2 cellular contexts compared by ENCODE assay signal in the genomic region with DNA sequence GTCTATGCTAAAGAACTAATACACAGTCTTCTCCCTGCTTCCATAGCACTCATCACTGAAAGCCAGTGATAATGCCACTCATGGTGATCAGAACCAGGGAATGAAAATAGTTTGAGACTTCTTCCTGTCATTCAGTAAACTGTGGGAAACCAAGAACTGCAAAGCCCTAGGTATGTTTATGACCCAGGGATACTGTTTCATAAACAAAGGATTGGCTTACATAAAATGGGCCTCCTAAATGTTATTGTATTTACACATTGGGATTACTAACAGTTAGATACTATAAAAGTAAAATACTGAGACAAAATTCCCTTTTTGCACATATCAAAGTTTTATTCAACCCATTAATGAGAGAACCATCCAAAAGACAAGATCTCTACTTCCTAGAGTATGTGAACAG.
TF ChIP-seq lines count a peak whose summit lies in the region.

No MANE protein-coding gene starts in this region.

TF ChIP-seq in IMR-90, 13 proteins besides CTCF, POLR2A, EP300 and RAD21:
- no peak for TF ChIP-seq MXI1 (IDR thresholded peaks at IDR 0.05; ENCODE audit: borderline replicate concordance, low read depth, low read length)
- TF ChIP-seq, protein P1, sequence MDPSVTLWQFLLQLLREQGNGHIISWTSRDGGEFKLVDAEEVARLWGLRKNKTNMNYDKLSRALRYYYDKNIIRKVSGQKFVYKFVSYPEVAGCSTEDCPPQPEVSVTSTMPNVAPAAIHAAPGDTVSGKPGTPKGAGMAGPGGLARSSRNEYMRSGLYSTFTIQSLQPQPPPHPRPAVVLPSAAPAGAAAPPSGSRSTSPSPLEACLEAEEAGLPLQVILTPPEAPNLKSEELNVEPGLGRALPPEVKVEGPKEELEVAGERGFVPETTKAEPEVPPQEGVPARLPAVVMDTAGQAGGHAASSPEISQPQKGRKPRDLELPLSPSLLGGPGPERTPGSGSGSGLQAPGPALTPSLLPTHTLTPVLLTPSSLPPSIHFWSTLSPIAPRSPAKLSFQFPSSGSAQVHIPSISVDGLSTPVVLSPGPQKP (IDR thresholded peaks at IDR 0.05; ENCODE audit: borderline replicate concordance, low read depth, low read length) = no peak
- no peak for TF ChIP-seq SMC3 (IDR thresholded peaks at IDR 0.05; ENCODE audit: low read depth, low read length)
- no peak for TF ChIP-seq FOS (IDR thresholded peaks at IDR 0.05; ENCODE audit: low read depth, low read length)
- no peak for TF ChIP-seq RFX5 (IDR thresholded peaks at IDR 0.05; ENCODE audit: low read depth, low read length)
- TF ChIP-seq RCOR1 (IDR thresholded peaks at IDR 0.05; ENCODE audit: insufficient replicate concordance, low read length) = no peak
- TF ChIP-seq MAFK (IDR thresholded peaks at IDR 0.05; ENCODE audit: low read depth, low read length) = no peak
- TF ChIP-seq, protein P2, sequence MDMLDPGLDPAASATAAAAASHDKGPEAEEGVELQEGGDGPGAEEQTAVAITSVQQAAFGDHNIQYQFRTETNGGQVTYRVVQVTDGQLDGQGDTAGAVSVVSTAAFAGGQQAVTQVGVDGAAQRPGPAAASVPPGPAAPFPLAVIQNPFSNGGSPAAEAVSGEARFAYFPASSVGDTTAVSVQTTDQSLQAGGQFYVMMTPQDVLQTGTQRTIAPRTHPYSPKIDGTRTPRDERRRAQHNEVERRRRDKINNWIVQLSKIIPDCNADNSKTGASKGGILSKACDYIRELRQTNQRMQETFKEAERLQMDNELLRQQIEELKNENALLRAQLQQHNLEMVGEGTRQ (IDR thresholded peaks at IDR 0.05; ENCODE audit: low read depth, low read length) = no peak
- no peak for TF ChIP-seq CEBPB (IDR thresholded peaks at IDR 0.05; ENCODE audit: low read depth, low read length)
- TF ChIP-seq CHD1 (IDR thresholded peaks at IDR 0.05; ENCODE audit: low read depth, low read length) = no peak
- no peak for TF ChIP-seq BHLHE40 (IDR thresholded peaks at IDR 0.05; ENCODE audit: low read depth, low read length)
- TF ChIP-seq MAZ (IDR thresholded peaks at IDR 0.05; ENCODE audit: borderline replicate concordance, low read depth, low read length) = no peak
- no peak for TF ChIP-seq NFE2L2 (IDR thresholded peaks at IDR 0.05; ENCODE audit: low read depth, low read length)
TF ChIP-seq in IMR-90: peak in this region for 0.

TF ChIP-seq in K562, 482 proteins besides CTCF, POLR2A, EP300 and RAD21:
- TF ChIP-seq SAFB2 (IDR thresholded peaks at IDR 0.05; ENCODE audit: borderline replicate concordance, low read depth, low read length, severe bottlenecking) = no peak
- TF ChIP-seq PTRF (tag; IDR thresholded peaks at IDR 0.05) = no peak
- TF ChIP-seq, protein P3, sequence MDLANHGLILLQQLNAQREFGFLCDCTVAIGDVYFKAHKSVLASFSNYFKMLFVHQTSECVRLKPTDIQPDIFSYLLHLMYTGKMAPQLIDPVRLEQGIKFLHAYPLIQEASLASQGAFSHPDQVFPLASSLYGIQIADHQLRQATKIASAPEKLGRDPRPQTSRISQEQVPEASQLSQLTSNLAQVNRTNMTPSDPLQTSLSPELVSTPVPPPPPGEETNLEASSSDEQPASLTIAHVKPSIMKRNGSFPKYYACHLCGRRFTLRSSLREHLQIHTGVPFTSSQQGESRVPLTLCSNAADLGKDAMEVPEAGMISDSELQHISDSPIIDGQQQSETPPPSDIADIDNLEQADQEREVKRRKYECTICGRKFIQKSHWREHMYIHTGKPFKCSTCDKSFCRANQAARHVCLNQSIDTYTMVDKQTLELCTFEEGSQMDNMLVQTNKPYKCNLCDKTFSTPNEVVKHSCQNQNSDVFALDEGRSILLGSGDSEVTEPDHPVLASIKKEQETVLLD (IDR thresholded peaks at IDR 0.05) = no peak
- TF ChIP-seq MBD2 (IDR thresholded peaks at IDR 0.05; ENCODE audit: borderline replicate concordance, low read depth) = no peak
- TF ChIP-seq PURB (CRISPR knock-in tag; IDR thresholded peaks at IDR 0.05; ENCODE audit: low read depth) = no peak
- no peak for TF ChIP-seq ETV6 (IDR thresholded peaks at IDR 0.05; ENCODE audit: borderline replicate concordance in 1 of 2, low read depth in 2 of 2, low read length in 1 of 2)
- no peak for TF ChIP-seq ETV6 (CRISPR knock-in tag; IDR thresholded peaks at IDR 0.05; ENCODE audit: borderline replicate concordance)
- no peak for TF ChIP-seq CBX1 (IDR thresholded peaks at IDR 0.05; ENCODE audit: low read depth)
- no peak for TF ChIP-seq RB1 (IDR thresholded peaks at IDR 0.05; ENCODE audit: low read depth)
- no peak for TF ChIP-seq RBM17 (IDR thresholded peaks at IDR 0.05; ENCODE audit: borderline replicate concordance, low read depth, low read length)
- no peak for TF ChIP-seq ZNF696 (CRISPR knock-in tag; conservative IDR thresholded peaks at IDR 0.05)
- TF ChIP-seq TCF7 (IDR thresholded peaks at IDR 0.05; ENCODE audit: borderline replicate concordance) = no peak
- TF ChIP-seq ZNF695 (CRISPR knock-in tag; IDR thresholded peaks at IDR 0.05) = no peak
- TF ChIP-seq, protein P4, sequence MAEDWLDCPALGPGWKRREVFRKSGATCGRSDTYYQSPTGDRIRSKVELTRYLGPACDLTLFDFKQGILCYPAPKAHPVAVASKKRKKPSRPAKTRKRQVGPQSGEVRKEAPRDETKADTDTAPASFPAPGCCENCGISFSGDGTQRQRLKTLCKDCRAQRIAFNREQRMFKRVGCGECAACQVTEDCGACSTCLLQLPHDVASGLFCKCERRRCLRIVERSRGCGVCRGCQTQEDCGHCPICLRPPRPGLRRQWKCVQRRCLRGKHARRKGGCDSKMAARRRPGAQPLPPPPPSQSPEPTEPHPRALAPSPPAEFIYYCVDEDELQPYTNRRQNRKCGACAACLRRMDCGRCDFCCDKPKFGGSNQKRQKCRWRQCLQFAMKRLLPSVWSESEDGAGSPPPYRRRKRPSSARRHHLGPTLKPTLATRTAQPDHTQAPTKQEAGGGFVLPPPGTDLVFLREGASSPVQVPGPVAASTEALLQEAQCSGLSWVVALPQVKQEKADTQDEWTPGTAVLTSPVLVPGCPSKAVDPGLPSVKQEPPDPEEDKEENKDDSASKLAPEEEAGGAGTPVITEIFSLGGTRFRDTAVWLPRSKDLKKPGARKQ (CRISPR knock-in tag; IDR thresholded peaks at IDR 0.05) = no peak
- TF ChIP-seq YY1 (IDR thresholded peaks at IDR 0.05; ENCODE audit: borderline replicate concordance in 1 of 3, control insufficient read depth in 1 of 3, extremely low read depth in 1 of 3, insufficient read depth in 3 of 3, insufficient read length in 1 of 3, insufficient replicate concordance in 2 of 3, low read depth in 1 of 3, low read length in 2 of 3) = no peak
- TF ChIP-seq ELF2 (CRISPR knock-in tag; IDR thresholded peaks at IDR 0.05) = no peak
- TF ChIP-seq TEAD4 (IDR thresholded peaks at IDR 0.05; ENCODE audit: low read length) = no peak
- no peak for TF ChIP-seq TEAD4 (CRISPR knock-in tag; IDR thresholded peaks at IDR 0.05; ENCODE audit: borderline replicate concordance)
- TF ChIP-seq, protein P5, sequence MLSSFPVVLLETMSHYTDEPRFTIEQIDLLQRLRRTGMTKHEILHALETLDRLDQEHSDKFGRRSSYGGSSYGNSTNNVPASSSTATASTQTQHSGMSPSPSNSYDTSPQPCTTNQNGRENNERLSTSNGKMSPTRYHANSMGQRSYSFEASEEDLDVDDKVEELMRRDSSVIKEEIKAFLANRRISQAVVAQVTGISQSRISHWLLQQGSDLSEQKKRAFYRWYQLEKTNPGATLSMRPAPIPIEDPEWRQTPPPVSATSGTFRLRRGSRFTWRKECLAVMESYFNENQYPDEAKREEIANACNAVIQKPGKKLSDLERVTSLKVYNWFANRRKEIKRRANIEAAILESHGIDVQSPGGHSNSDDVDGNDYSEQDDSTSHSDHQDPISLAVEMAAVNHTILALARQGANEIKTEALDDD (IDR thresholded peaks at IDR 0.05) = no peak
- TF ChIP-seq, protein P6, sequence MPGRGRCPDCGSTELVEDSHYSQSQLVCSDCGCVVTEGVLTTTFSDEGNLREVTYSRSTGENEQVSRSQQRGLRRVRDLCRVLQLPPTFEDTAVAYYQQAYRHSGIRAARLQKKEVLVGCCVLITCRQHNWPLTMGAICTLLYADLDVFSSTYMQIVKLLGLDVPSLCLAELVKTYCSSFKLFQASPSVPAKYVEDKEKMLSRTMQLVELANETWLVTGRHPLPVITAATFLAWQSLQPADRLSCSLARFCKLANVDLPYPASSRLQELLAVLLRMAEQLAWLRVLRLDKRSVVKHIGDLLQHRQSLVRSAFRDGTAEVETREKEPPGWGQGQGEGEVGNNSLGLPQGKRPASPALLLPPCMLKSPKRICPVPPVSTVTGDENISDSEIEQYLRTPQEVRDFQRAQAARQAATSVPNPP (IDR thresholded peaks at IDR 0.05; ENCODE audit: borderline replicate concordance, insufficient read depth, insufficient read length) = no peak
- TF ChIP-seq, protein P7, sequence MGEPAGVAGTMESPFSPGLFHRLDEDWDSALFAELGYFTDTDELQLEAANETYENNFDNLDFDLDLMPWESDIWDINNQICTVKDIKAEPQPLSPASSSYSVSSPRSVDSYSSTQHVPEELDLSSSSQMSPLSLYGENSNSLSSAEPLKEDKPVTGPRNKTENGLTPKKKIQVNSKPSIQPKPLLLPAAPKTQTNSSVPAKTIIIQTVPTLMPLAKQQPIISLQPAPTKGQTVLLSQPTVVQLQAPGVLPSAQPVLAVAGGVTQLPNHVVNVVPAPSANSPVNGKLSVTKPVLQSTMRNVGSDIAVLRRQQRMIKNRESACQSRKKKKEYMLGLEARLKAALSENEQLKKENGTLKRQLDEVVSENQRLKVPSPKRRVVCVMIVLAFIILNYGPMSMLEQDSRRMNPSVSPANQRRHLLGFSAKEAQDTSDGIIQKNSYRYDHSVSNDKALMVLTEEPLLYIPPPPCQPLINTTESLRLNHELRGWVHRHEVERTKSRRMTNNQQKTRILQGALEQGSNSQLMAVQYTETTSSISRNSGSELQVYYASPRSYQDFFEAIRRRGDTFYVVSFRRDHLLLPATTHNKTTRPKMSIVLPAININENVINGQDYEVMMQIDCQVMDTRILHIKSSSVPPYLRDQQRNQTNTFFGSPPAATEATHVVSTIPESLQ (CRISPR knock-in tag; IDR thresholded peaks at IDR 0.05) = no peak
- no peak for TF ChIP-seq NFIX (CRISPR knock-in tag; IDR thresholded peaks at IDR 0.05; ENCODE audit: low read depth)
